Comparison of ENCODE assay signal across 26 cellular contexts in the genomic region with DNA sequence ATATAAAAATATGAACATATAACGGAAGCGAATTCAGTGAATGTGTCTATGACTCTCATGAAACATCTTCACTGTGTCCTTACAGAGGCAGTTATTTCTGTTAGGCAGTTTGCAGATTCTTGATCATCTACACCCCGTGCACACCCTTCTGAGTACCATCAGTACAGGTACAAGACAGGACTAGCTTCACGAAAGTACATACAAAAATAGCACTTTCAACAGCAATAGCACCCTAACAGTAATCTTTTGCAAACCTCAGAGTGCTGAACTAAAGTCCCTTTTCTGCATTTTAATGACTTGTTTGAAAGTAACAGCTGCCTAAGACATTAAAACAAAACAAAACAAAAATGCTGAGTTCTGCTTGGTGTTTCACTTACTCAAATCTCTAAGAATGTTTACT.
DNase-seq lines count a peak whose midpoint lies in the region; ATAC-seq, FAIRE-seq and TF ChIP-seq lines count a peak whose summit lies in the region.
"Had no signal": no experiment of that assay in that cellular context is flagged by ENCODE, and none has a peak within 500 bp of the region (broad histone marks: within the 10 kb centered on the region; RNA-seq: fewer than 3 reads in every experiment).

No MANE protein-coding gene starts in this region.

- H3K9me3 ChIP-seq in neural cell (ENCODE audit: low read length) (no peaks in the 10 kb centered on the region), GM23248 (ENCODE audit: low read depth) (no peaks in the 10 kb centered on the region)
- H3K9me3 ChIP-seq: A549; BE2C; BLaER1 treated with 17β-estradiol and CSF1 and Interleukin-3, amounts not matched to agents 10 nM and 100 nM; HAP-1 had no signal

- H3K36me3 ChIP-seq in neural cell (ENCODE audit: insufficient read depth, low read length) (no peaks in the 10 kb centered on the region), GM23248 (ENCODE audit: low read depth) (no peaks in the 10 kb centered on the region)
- H3K36me3 ChIP-seq: BE2C; BLaER1 treated with 17β-estradiol and CSF1 and Interleukin-3, amounts not matched to agents 10 nM and 100 nM; HAP-1 had no signal

- WGBS in GM23248 (ENCODE audit: low coverage in 1 of 2, low lambda C conversion rate in 2 of 2, missing lambda C conversion rate in 2 of 2), 2 experiments, result 97 to 99% methylated on average over 4 of the region's 4 CpGs

- H4K20me1 ChIP-seq in neural cell (ENCODE audit: insufficient read depth) (no peaks in the 10 kb centered on the region), GM23248 (ENCODE audit: insufficient read depth) (no peaks in the 10 kb centered on the region)
- H4K20me1 ChIP-seq: BLaER1 treated with 17β-estradiol and CSF1 and Interleukin-3, amounts not matched to agents 10 nM and 100 nM had no signal

- H3K9me2 ChIP-seq in neural cell (ENCODE audit: insufficient read depth, low read length), result no peaks in the 10 kb centered on the region
- no peaks in the 10 kb centered on the region for H3K9me2 ChIP-seq in GM23248 (ENCODE audit: insufficient read depth)

- H3K27me3 ChIP-seq in neural cell (ENCODE audit: insufficient read depth, low read depth, low read length) (no peaks in the 10 kb centered on the region), GM23248 (replicated peaks; ENCODE audit: insufficient read depth) (no peaks in the 10 kb centered on the region)
- H3K27me3 ChIP-seq: BE2C; BLaER1 treated with 17β-estradiol and CSF1 and Interleukin-3, amounts not matched to agents 10 nM and 100 nM had no signal

- FAIRE-seq in endometrium (lab: Jason Lieb, UNC), result peak; percentile 61
- FAIRE-seq: A549, D721Med, GM12891, GM18507, H54 had no signal

- H3F3A ChIP-seq in neural cell (ENCODE audit: insufficient read depth, low read length, poor library complexity, severe bottlenecking) (no peaks in the 10 kb centered on the region), GM23248 (ENCODE audit: insufficient read depth) (no peaks in the 10 kb centered on the region)

- no peak for ATAC-seq in HG03469 (IDR thresholded peaks at IDR 0.05; ENCODE audit: unreplicated experiment)
- ATAC-seq: A549 had no signal

- no peak overlapping the region for H2AFZ ChIP-seq in neural cell (ENCODE audit: low read depth, low read length)
- H2AFZ ChIP-seq in GM23248, result no peak overlapping the region

- no peak overlapping the region for H3K9ac ChIP-seq in neural cell (ENCODE audit: low read length)
- H3K9ac ChIP-seq in GM23248, result no peak overlapping the region
- H3K9ac ChIP-seq: BLaER1 treated with 17β-estradiol and CSF1 and Interleukin-3, amounts not matched to agents 10 nM and 100 nM had no signal

- no peaks in the 10 kb centered on the region for H3K4me1 ChIP-seq in GM23248 (ENCODE audit: insufficient read depth)
- H3K4me1 ChIP-seq: A549; BE2C; BLaER1 treated with 17β-estradiol and CSF1 and Interleukin-3, amounts not matched to agents 10 nM and 100 nM; HAP-1 had no signal

- no peak for TF ChIP-seq RAD21 in neural cell (conservative IDR thresholded peaks at IDR 0.05)

- H3K4me3 ChIP-seq in neural cell (ENCODE audit: low read length) (no peak overlapping the region), GM23248 (no peak overlapping the region)
- H3K4me3 ChIP-seq: A549; BLaER1 treated with 17β-estradiol and CSF1 and Interleukin-3, amounts not matched to agents 10 nM and 100 nM; HAP-1 had no signal

- H3K4me2 ChIP-seq in neural cell (ENCODE audit: low read length) (no peak overlapping the region), GM23248 (ENCODE audit: unreplicated experiment) (no peak overlapping the region)
- H3K4me2 ChIP-seq: A549; BLaER1 treated with 17β-estradiol and CSF1 and Interleukin-3, amounts not matched to agents 10 nM and 100 nM had no signal

- no peak for TF ChIP-seq EP300 in neural cell (conservative IDR thresholded peaks at IDR 0.05; ENCODE audit: poor library complexity, severe bottlenecking)

- TF ChIP-seq CTCF in neural cell (IDR thresholded peaks at IDR 0.05; ENCODE audit: poor library complexity, severe bottlenecking), result no peak

- DNase-seq in LHCN-M2 (ENCODE audit: low read depth) (peak; percentile 2), hepatic stellate cell (ENCODE audit: low spot score) (no peak), GM23248 (no peak), DMS153 (lab: John Stamatoyannopoulos, UW) (no peak)
- DNase-seq: 8988T; ACHN; AML-193; BE2C; CD4-positive, alpha-beta T cell; CD8-positive, alpha-beta memory T cell; DMS 273 treated with DMSO at 0.1 percent for 48 hours; DMS53; DMS79 treated with DMSO at 0.1 percent for 48 hours; GF-D8; GOT3; HFFc6 had no signal

- H3K79me2 ChIP-seq in neural cell (replicated peaks; ENCODE audit: insufficient read depth, low read length), result no peaks in the 10 kb centered on the region
- no peaks in the 10 kb centered on the region for H3K79me2 ChIP-seq in GM23248 (ENCODE audit: insufficient read depth)

- H3K27ac ChIP-seq in neural cell (ENCODE audit: low read length), result peak overlapping the region; percentile 33
- H3K27ac ChIP-seq in GM23248, result no peak overlapping the region
- H3K27ac ChIP-seq: A549; BLaER1 treated with 17β-estradiol and CSF1 and Interleukin-3, amounts not matched to agents 10 nM and 100 nM had no signal

- in situ Hi-C loops in GM23248 (cut with MboI), result no loop called here

TF ChIP-seq in neural cell, 6 proteins besides CTCF, POLR2A, EP300 and RAD21:
- TF ChIP-seq SMC3 (conservative IDR thresholded peaks at IDR 0.05; ENCODE audit: poor library complexity), result no peak
- TF ChIP-seq, protein P1, sequence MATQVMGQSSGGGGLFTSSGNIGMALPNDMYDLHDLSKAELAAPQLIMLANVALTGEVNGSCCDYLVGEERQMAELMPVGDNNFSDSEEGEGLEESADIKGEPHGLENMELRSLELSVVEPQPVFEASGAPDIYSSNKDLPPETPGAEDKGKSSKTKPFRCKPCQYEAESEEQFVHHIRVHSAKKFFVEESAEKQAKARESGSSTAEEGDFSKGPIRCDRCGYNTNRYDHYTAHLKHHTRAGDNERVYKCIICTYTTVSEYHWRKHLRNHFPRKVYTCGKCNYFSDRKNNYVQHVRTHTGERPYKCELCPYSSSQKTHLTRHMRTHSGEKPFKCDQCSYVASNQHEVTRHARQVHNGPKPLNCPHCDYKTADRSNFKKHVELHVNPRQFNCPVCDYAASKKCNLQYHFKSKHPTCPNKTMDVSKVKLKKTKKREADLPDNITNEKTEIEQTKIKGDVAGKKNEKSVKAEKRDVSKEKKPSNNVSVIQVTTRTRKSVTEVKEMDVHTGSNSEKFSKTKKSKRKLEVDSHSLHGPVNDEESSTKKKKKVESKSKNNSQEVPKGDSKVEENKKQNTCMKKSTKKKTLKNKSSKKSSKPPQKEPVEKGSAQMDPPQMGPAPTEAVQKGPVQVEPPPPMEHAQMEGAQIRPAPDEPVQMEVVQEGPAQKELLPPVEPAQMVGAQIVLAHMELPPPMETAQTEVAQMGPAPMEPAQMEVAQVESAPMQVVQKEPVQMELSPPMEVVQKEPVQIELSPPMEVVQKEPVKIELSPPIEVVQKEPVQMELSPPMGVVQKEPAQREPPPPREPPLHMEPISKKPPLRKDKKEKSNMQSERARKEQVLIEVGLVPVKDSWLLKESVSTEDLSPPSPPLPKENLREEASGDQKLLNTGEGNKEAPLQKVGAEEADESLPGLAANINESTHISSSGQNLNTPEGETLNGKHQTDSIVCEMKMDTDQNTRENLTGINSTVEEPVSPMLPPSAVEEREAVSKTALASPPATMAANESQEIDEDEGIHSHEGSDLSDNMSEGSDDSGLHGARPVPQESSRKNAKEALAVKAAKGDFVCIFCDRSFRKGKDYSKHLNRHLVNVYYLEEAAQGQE (IDR thresholded peaks at IDR 0.05; ENCODE audit: borderline replicate concordance), result no peak
- no peak for TF ChIP-seq EZH2 (IDR thresholded peaks at IDR 0.05; ENCODE audit: borderline replicate concordance, insufficient read depth, low read length, poor library complexity, severe bottlenecking)
- no peak for TF ChIP-seq TAF1 (IDR thresholded peaks at IDR 0.05; ENCODE audit: low read depth)
- no peak for TF ChIP-seq POLR2AphosphoS5 (IDR thresholded peaks at IDR 0.05)
- no peak for TF ChIP-seq MXI1 (conservative IDR thresholded peaks at IDR 0.05; ENCODE audit: poor library complexity, severe bottlenecking)
